ENCODE assay signal across 31 cellular contexts in the genomic region with DNA sequence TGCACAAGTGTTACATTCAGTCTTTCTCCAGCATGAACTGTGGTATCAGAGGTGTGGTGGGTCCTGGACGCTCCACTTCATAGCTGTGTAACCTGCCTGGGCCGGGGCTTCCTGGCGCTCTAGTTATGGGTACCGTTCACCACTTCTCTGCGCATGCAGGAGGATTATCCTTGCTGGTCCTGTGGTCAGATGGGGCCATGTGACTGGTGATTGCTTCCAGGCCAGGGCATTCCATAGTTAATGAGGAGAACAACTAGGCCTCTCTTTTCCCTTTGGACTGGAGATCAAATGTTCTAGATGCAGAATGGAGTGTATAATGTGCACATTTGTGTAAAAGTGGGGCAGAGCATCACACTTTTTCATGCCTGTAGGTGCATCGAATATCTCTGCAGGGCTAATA.
"Had no signal": no experiment of that assay in that cellular context is flagged by ENCODE, and none has a peak within 500 bp of the region (broad histone marks: within the 10 kb centered on the region; RNA-seq: fewer than 3 reads in every experiment).

No MANE protein-coding gene starts in this region.

- H3K4me3 ChIP-seq: ascending aorta, coronary artery, gastrocnemius medialis had no signal

- H3K4me1 Mint-ChIP-seq: activated naive CD4-positive, alpha-beta T cell treated with anti-CD3 and anti-CD28 coated beads, Interleukin-2, amount 50 U/mL, for 24 hours; activated naive CD8-positive, alpha-beta T cell treated with anti-CD3 and anti-CD28 coated beads for 36 hours; activated naive CD8-positive, alpha-beta T cell treated with anti-CD3 and anti-CD28 coated beads, Interleukin-2, amount 50 U/mL, for 24 hours; central memory CD8-positive, alpha-beta T cell; T-helper 17 cell had no signal

- H3K27me3 ChIP-seq: ascending aorta, brain microvascular endothelial cell, dorsolateral prefrontal cortex, gastrocnemius medialis had no signal

- H3K4me3 Mint-ChIP-seq: activated B cell treated with CpG ODN at 0.5 μM for 24 hours; activated CD8-positive, alpha-beta T cell treated with anti-CD3 and anti-CD28 coated beads for 36 hours; activated naive CD4-positive, alpha-beta T cell treated with anti-CD3 and anti-CD28 coated beads for 36 hours; activated naive CD4-positive, alpha-beta T cell treated with anti-CD3 and anti-CD28 coated beads, Interleukin-2, amount 50 U/mL, for 24 hours; activated naive CD8-positive, alpha-beta T cell treated with anti-CD3 and anti-CD28 coated beads for 36 hours; activated naive CD8-positive, alpha-beta T cell treated with anti-CD3 and anti-CD28 coated beads, Interleukin-2, amount 50 U/mL, for 24 hours; activated T-cell treated with anti-CD3 and anti-CD28 coated beads, Interleukin-2, amount 50 U/mL, for 4 hours; activated T-helper 1 cell treated with anti-CD3 and anti-CD28 coated beads, Interleukin-12 subunit alpha, Interleukin-12 subunit beta, Interleukin-2, Interleukin-4 antibody, amounts not matched to agents 30 ng/mL and 10 ng/mL and 1 ng/mL, durations not matched to agents 14 hours and 24 hours and 36 hours; central memory CD8-positive, alpha-beta T cell; dendritic cell treated with granulocyte-macrophage colony-stimulating factor and Interleukin-4, amounts not matched to agents 40 ng/mL and 50 ng/mL, for 4 days; endodermal cell; T-helper 17 cell; T-helper 2 cell treated with Interferon-gamma antibody and Interleukin-4, amounts not matched to agents 5 μg/mL and 100 μg/mL, for 36 hours had no signal

- H3K9me3 Mint-ChIP-seq: activated B cell treated with CpG ODN at 0.5 μM for 24 hours; activated CD8-positive, alpha-beta T cell treated with anti-CD3 and anti-CD28 coated beads for 36 hours; activated naive CD4-positive, alpha-beta T cell treated with anti-CD3 and anti-CD28 coated beads for 36 hours; activated naive CD4-positive, alpha-beta T cell treated with anti-CD3 and anti-CD28 coated beads, Interleukin-2, amount 50 U/mL, for 24 hours; activated naive CD8-positive, alpha-beta T cell treated with anti-CD3 and anti-CD28 coated beads for 36 hours; activated naive CD8-positive, alpha-beta T cell treated with anti-CD3 and anti-CD28 coated beads, Interleukin-2, amount 50 U/mL, for 24 hours; activated T-cell treated with anti-CD3 and anti-CD28 coated beads, Interleukin-2, amount 50 U/mL, for 4 hours; activated T-helper 1 cell treated with anti-CD3 and anti-CD28 coated beads, Interleukin-12 subunit alpha, Interleukin-12 subunit beta, Interleukin-2, Interleukin-4 antibody, amounts not matched to agents 30 ng/mL and 10 ng/mL and 1 ng/mL, durations not matched to agents 14 hours and 24 hours and 36 hours; activated T-helper 2 cell treated with anti-CD3 and anti-CD28 coated beads, Interferon-gamma antibody, Interleukin-2, Interleukin-4, amounts not matched to agents 10 μg/mL and 5 μg/mL and 100 μg/mL, durations not matched to agents 14 hours and 24 hours and 36 hours; central memory CD8-positive, alpha-beta T cell; dendritic cell treated with granulocyte-macrophage colony-stimulating factor and Interleukin-4, amounts not matched to agents 40 ng/mL and 50 ng/mL, for 4 days; endodermal cell; T-helper 2 cell treated with Interferon-gamma antibody and Interleukin-4, amounts not matched to agents 5 μg/mL and 100 μg/mL, for 36 hours had no signal

- H3K9me3 ChIP-seq: ascending aorta, gastrocnemius medialis had no signal

- H3K36me3 Mint-ChIP-seq: activated naive CD4-positive, alpha-beta T cell treated with anti-CD3 and anti-CD28 coated beads, Interleukin-2, amount 50 U/mL, for 24 hours; activated naive CD8-positive, alpha-beta T cell treated with anti-CD3 and anti-CD28 coated beads for 36 hours had no signal

- DNase-seq: activated B cell treated with CpG ODN at 0.5 μM for 24 hours; activated CD4-positive, alpha-beta T cell treated with anti-CD3 and anti-CD28 coated beads for 48 hours; activated CD4-positive, alpha-beta T cell treated with anti-CD3 and anti-CD28 coated beads, Interleukin-2, amount 50 U/mL, for 1 hour; activated CD4-positive, alpha-beta T cell treated with anti-CD3 and anti-CD28 coated beads, Interleukin-2, amount 50 U/mL, for 48 hours; activated CD8-positive, alpha-beta memory T cell treated with anti-CD3 and anti-CD28 coated beads for 24 hours; activated CD8-positive, alpha-beta T cell treated with anti-CD3 and anti-CD28 coated beads for 36 hours; activated effector memory CD4-positive, alpha-beta T cell treated with anti-CD3 and anti-CD28 coated beads, Interleukin-2, amount 50 U/mL, for 16 hours; activated naive CD4-positive, alpha-beta T cell treated with anti-CD3 and anti-CD28 coated beads for 36 hours; activated naive CD8-positive, alpha-beta T cell treated with anti-CD3 and anti-CD28 coated beads for 36 hours; activated naive CD8-positive, alpha-beta T cell treated with anti-CD3 and anti-CD28 coated beads, Interleukin-2, amount 50 U/mL, for 24 hours; activated T-cell treated with anti-CD3 and anti-CD28 coated beads, Interleukin-2, amount 50 U/mL, for 4 hours; brain microvascular endothelial cell; dorsolateral prefrontal cortex; effector memory CD4-positive, alpha-beta T cell; endodermal cell; foreskin fibroblast; gastrocnemius medialis; T-helper 1 cell; T-helper 17 cell; T1000; WERI-Rb-1 had no signal

- H3K36me3 ChIP-seq: ascending aorta, brain microvascular endothelial cell, gastrocnemius medialis, WERI-Rb-1 had no signal

- ATAC-seq: activated CD4-positive, CD25-positive, alpha-beta regulatory T cell treated with anti-CD3 and anti-CD28 coated beads, Interleukin-2, amount 50 U/mL, for 24 hours; activated CD8-positive, alpha-beta T cell treated with anti-CD3 and anti-CD28 coated beads for 36 hours; activated naive CD8-positive, alpha-beta T cell treated with anti-CD3 and anti-CD28 coated beads, Interleukin-2, amount 50 U/mL, for 24 hours; activated T-cell treated with anti-CD3 and anti-CD28 coated beads, Interleukin-2, amount 50 U/mL, for 4 hours; esophagus mucosa; gastrocnemius medialis; T-helper 17 cell had no signal

- H3K27ac Mint-ChIP-seq: activated B cell treated with CpG ODN at 0.5 μM for 24 hours; activated CD8-positive, alpha-beta T cell treated with anti-CD3 and anti-CD28 coated beads for 36 hours; activated naive CD4-positive, alpha-beta T cell treated with anti-CD3 and anti-CD28 coated beads for 36 hours; activated naive CD4-positive, alpha-beta T cell treated with anti-CD3 and anti-CD28 coated beads, Interleukin-2, amount 50 U/mL, for 24 hours; activated naive CD8-positive, alpha-beta T cell treated with anti-CD3 and anti-CD28 coated beads for 36 hours; activated naive CD8-positive, alpha-beta T cell treated with anti-CD3 and anti-CD28 coated beads, Interleukin-2, amount 50 U/mL, for 24 hours; activated T-helper 1 cell treated with anti-CD3 and anti-CD28 coated beads, Interleukin-12 subunit alpha, Interleukin-12 subunit beta, Interleukin-2, Interleukin-4 antibody, amounts not matched to agents 30 ng/mL and 10 ng/mL and 1 ng/mL, durations not matched to agents 14 hours and 24 hours and 36 hours; activated T-helper 2 cell treated with anti-CD3 and anti-CD28 coated beads, Interferon-gamma antibody, Interleukin-2, Interleukin-4, amounts not matched to agents 10 μg/mL and 5 μg/mL and 100 μg/mL, durations not matched to agents 14 hours and 24 hours and 36 hours; dendritic cell treated with granulocyte-macrophage colony-stimulating factor and Interleukin-4, amounts not matched to agents 40 ng/mL and 50 ng/mL, for 4 days; endodermal cell; T-helper 17 cell; T-helper 2 cell treated with Interferon-gamma antibody and Interleukin-4, amounts not matched to agents 5 μg/mL and 100 μg/mL, for 36 hours had no signal

- H3K27ac ChIP-seq: ascending aorta, brain microvascular endothelial cell, coronary artery, gastrocnemius medialis, WERI-Rb-1 had no signal

- H3K27me3 Mint-ChIP-seq: activated B cell treated with CpG ODN at 0.5 μM for 24 hours; activated CD8-positive, alpha-beta T cell treated with anti-CD3 and anti-CD28 coated beads for 36 hours; activated naive CD4-positive, alpha-beta T cell treated with anti-CD3 and anti-CD28 coated beads, Interleukin-2, amount 50 U/mL, for 24 hours; activated naive CD8-positive, alpha-beta T cell treated with anti-CD3 and anti-CD28 coated beads for 36 hours; activated naive CD8-positive, alpha-beta T cell treated with anti-CD3 and anti-CD28 coated beads, Interleukin-2, amount 50 U/mL, for 24 hours; central memory CD8-positive, alpha-beta T cell; dendritic cell treated with granulocyte-macrophage colony-stimulating factor and Interleukin-4, amounts not matched to agents 40 ng/mL and 50 ng/mL, for 4 days; T-helper 17 cell had no signal

- H3K4me1 ChIP-seq: ascending aorta, gastrocnemius medialis had no signal
